ENCODE assay signal across 8 cellular contexts in the genomic region with DNA sequence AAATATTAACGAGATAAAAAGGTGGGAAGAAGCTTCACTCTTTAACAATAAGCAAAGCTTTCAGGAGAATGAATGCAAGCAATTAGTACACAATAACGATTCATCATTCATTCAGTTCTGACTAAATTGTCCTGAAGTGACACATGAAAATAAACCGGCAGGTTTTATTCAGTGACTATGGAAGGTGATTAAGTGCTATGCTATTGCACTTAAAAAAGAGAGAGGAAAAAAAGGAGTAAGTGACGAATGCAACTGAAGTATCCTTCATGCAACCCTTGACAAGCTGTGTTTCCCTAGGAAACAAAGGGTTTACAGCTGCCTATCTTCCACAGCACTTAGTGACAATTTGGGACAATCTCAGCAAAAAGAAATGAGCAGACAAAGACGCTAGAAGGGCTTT. TPM values are rescaled to one million over a fixed set of nuclear protein-coding genes. Genes with fewer than 3 reads are reported as not detected.
DNase-seq lines count a peak whose midpoint lies in the region; ATAC-seq and TF ChIP-seq lines count a peak whose summit lies in the region.

No MANE protein-coding gene starts in this region.

- H3K4me1 ChIP-seq in Karpas-422 (ENCODE audit: low read length), result peaks cover 41% of the 10 kb centered on the region
- no peaks in the 10 kb centered on the region for H3K4me1 ChIP-seq in breast epithelium

- peaks cover 9 to 25% (median 14%) of the 10 kb centered on the region in 9 donors for H3K9me3 Mint-ChIP-seq in naive thymus-derived CD8-positive, alpha-beta T cell

- no peak for ATAC-seq in naive thymus-derived CD8-positive, alpha-beta T cell
- ATAC-seq in HG02938 (IDR thresholded peaks at IDR 0.05; ENCODE audit: unreplicated experiment), result no peak
- no peak for ATAC-seq in GM21528 (IDR thresholded peaks at IDR 0.05; ENCODE audit: low FRiP score, unreplicated experiment)

- H3K36me3 ChIP-seq in Karpas-422 (ENCODE audit: insufficient read depth, low read length) (peaks cover 24% of the 10 kb centered on the region), breast epithelium (no peaks in the 10 kb centered on the region)

- H3K4me3 Mint-ChIP-seq in naive thymus-derived CD8-positive, alpha-beta T cell, result peak overlapping the region; percentile 76 to 99 (median 86)

- H3K27ac Mint-ChIP-seq in naive thymus-derived CD8-positive, alpha-beta T cell, result peak overlapping the region; percentile 67 to 96 (median 90)

- peaks cover 34% of the 10 kb centered on the region for H3K79me2 ChIP-seq in Karpas-422 (ENCODE audit: low read length)

- no peak overlapping the region for H2AFZ ChIP-seq in Karpas-422 (ENCODE audit: low read length)

- TF ChIP-seq CTCF in breast epithelium (IDR thresholded peaks at IDR 0.05), result no peak
- no peak for TF ChIP-seq CTCF in coronary artery (IDR thresholded peaks at IDR 0.05)

- H3K4me1 Mint-ChIP-seq in naive thymus-derived CD8-positive, alpha-beta T cell, result peaks cover 6 to 53% (median 34%) of the 10 kb centered on the region in 4 donors

- H3K27ac ChIP-seq in Karpas-422 (ENCODE audit: low read length) (peak overlapping the region; percentile 9; the same call in 1 of the 2 replicates), breast epithelium (no peak overlapping the region), coronary artery (no peak overlapping the region)

- H3K4me2 ChIP-seq in Karpas-422 (ENCODE audit: low read depth, low read length, poor library complexity, severe bottlenecking), result peak overlapping the region; percentile 57

- POLR2A ChIA-PET in naive thymus-derived CD8-positive, alpha-beta T cell (lab: Charles Lee), result no interaction called here

- peaks cover 21 to 29% (median 22%) of the 10 kb centered on the region in 3 donors for H3K36me3 Mint-ChIP-seq in naive thymus-derived CD8-positive, alpha-beta T cell

- H3K9ac ChIP-seq in Karpas-422 (ENCODE audit: low read length), result peak overlapping the region; percentile 49

- H3K4me3 ChIP-seq in Karpas-422 (ENCODE audit: low read length), result peak overlapping the region; percentile 53
- peak overlapping the region in 2 of 3 donors; percentile 56 to 68 for H3K4me3 ChIP-seq in breast epithelium
- H3K4me3 ChIP-seq in coronary artery, result no peak overlapping the region

- no peak for TF ChIP-seq POLR2A in breast epithelium (IDR thresholded peaks at IDR 0.05)

- H3K27me3 ChIP-seq in Karpas-422 (ENCODE audit: low read length) (no peaks in the 10 kb centered on the region), breast epithelium (no peaks in the 10 kb centered on the region)

- peaks cover 0 to 3% (median 0%) of the 10 kb centered on the region in 5 donors for H3K27me3 Mint-ChIP-seq in naive thymus-derived CD8-positive, alpha-beta T cell

- H4K20me1 ChIP-seq in Karpas-422 (ENCODE audit: insufficient read depth, low read depth, low read length), result no peaks in the 10 kb centered on the region

- intact Hi-C loops in breast epithelium (cut with DNase I; ENCODE audit: low total_unique reads), result no loop called here

- peak; percentile 60 for DNase-seq in DMS79 (lab: John Stamatoyannopoulos, UW)
- no peak for DNase-seq in Karpas-422
- no peak for DNase-seq in breast epithelium (ENCODE audit: low spot score in 2 of 2)
- no peak for DNase-seq in naive thymus-derived CD8-positive, alpha-beta T cell
- DNase-seq in coronary artery (ENCODE audit: low spot score), result no peak
- DNase-seq in AML-193 (lab: John Stamatoyannopoulos, UW), result no peak

- H3K9me3 ChIP-seq in Karpas-422 (ENCODE audit: low read length), result no peaks in the 10 kb centered on the region
- no peaks in the 10 kb centered on the region for H3K9me3 ChIP-seq in breast epithelium

- H3K9me2 ChIP-seq in Karpas-422 (replicated peaks; ENCODE audit: insufficient read depth, low read length), result no peaks in the 10 kb centered on the region

RNA-seq across cellular contexts. Expression of gene LIG4, which starts 1.4 kb away (rescaled TPM):
- 10.8 and 18.7 TPM in 2 replicates for total RNA-seq in Karpas-422 (2014; rRNA removed; shearing (Covaris generic); ENCODE audit: low replicate concordance)
- 10 to 100 TPM; 10.1 to 11.1 (median 10.1) TPM for total RNA-seq in breast epithelium
- 10 to 100 TPM; 12.4 to 13.3 TPM for total RNA-seq in naive thymus-derived CD8-positive, alpha-beta T cell
- 1 to 10 TPM; 4.9 to 10.0 (median 5.8) TPM for polyA plus RNA-seq in naive thymus-derived CD8-positive, alpha-beta T cell

RNA-seq across cellular contexts. Expression of gene ABHD13, which starts 4.2 kb away (rescaled TPM):
- total RNA-seq in Karpas-422 (2014; rRNA removed; shearing (Covaris generic); ENCODE audit: low replicate concordance), result 4.9 and 10.3 TPM in 2 replicates
- 10 to 100 TPM in 2 of 3 donors, 1 to 10 TPM in 1; 9.9 to 20.5 (median 14.4) TPM for total RNA-seq in breast epithelium
- total RNA-seq in naive thymus-derived CD8-positive, alpha-beta T cell, result 10 to 100 TPM; 13.8 to 15.9 TPM
- polyA plus RNA-seq in naive thymus-derived CD8-positive, alpha-beta T cell, result 1 to 10 TPM; 4.8 to 6.8 (median 6.2) TPM

RNA-seq across cellular contexts. Expression of gene TNFSF13B, which starts 55.6 kb away (rescaled TPM):
- 1.1 and 1.3 TPM in 2 replicates for total RNA-seq in Karpas-422 (2014; rRNA removed; shearing (Covaris generic); ENCODE audit: low replicate concordance)
- 1 to 10 TPM; 3.2 to 4.5 (median 3.9) TPM for total RNA-seq in breast epithelium
- 1 to 10 TPM; 3.4 to 4.4 TPM for total RNA-seq in naive thymus-derived CD8-positive, alpha-beta T cell
- 1 to 10 TPM; 2.8 to 5.6 (median 3.0) TPM for polyA plus RNA-seq in naive thymus-derived CD8-positive, alpha-beta T cell
